1 cellular context compared by ENCODE assay signal in genomic region chr18:12328179-12328823, GRCh38.
TF ChIP-seq lines count a peak whose summit lies in the region.

No MANE protein-coding gene starts in this region.

TF ChIP-seq in GM23338, 12 proteins besides CTCF, POLR2A, EP300 and RAD21 (continued from another document):
- no peak for TF ChIP-seq ZNF462 (CRISPR knock-in tag; IDR thresholded peaks at IDR 0.05)
- no peak for TF ChIP-seq REST (IDR thresholded peaks at IDR 0.05; ENCODE audit: unreplicated experiment)
- no peak for TF ChIP-seq EZH2 (IDR thresholded peaks at IDR 0.05; ENCODE audit: low read depth, unreplicated experiment)
